ENCODE assay signal across 1 cellular context in genomic region chr18:22933958-22934423, GRCh38.
TF ChIP-seq lines count a peak whose summit lies in the region.

No MANE protein-coding gene starts in this region.

TF ChIP-seq in IMR-90, 13 proteins besides CTCF, POLR2A, EP300 and RAD21 (continued from another document):
- TF ChIP-seq, protein P1, sequence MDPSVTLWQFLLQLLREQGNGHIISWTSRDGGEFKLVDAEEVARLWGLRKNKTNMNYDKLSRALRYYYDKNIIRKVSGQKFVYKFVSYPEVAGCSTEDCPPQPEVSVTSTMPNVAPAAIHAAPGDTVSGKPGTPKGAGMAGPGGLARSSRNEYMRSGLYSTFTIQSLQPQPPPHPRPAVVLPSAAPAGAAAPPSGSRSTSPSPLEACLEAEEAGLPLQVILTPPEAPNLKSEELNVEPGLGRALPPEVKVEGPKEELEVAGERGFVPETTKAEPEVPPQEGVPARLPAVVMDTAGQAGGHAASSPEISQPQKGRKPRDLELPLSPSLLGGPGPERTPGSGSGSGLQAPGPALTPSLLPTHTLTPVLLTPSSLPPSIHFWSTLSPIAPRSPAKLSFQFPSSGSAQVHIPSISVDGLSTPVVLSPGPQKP (IDR thresholded peaks at IDR 0.05; ENCODE audit: borderline replicate concordance, low read depth, low read length) = no peak
